In genomic region chr18:13658444-13659204, GRCh38 we compare ENCODE assay signal across 14 cellular contexts.
DNase-seq lines count a peak whose midpoint lies in the region; ATAC-seq and TF ChIP-seq lines count a peak whose summit lies in the region.
"Had no signal": no experiment of that assay in that cellular context is flagged by ENCODE, and none has a peak within 500 bp of the region (broad histone marks: within the 10 kb centered on the region; RNA-seq: fewer than 3 reads in every experiment).

No MANE protein-coding gene starts in this region.

- H3K36me3 Mint-ChIP-seq in effector memory CD8-positive, alpha-beta T cell (ENCODE audit: insufficient read depth): no peaks in the 10 kb centered on the region

- H3K4me1 ChIP-seq in right cardiac atrium (ENCODE audit: control insufficient read depth, insufficient read depth, low read length): peaks cover 7% of the 10 kb centered on the region
- peaks cover 0 to 37% of the 10 kb centered on the region in 2 donors for H3K4me1 ChIP-seq in right atrium auricular region

- peak overlapping the region; percentile 12 for H3K27ac ChIP-seq in right cardiac atrium (ENCODE audit: low read length)
- no peak overlapping the region for H3K27ac ChIP-seq in right atrium auricular region

- no peak overlapping the region for H3K27ac Mint-ChIP-seq in effector memory CD8-positive, alpha-beta T cell

- H3K4me1 Mint-ChIP-seq in effector memory CD8-positive, alpha-beta T cell (ENCODE audit: low read depth in 2 of 2): no peaks in the 10 kb centered on the region

- no peak overlapping the region for H3K4me3 Mint-ChIP-seq in effector memory CD8-positive, alpha-beta T cell

- H3K27me3 Mint-ChIP-seq in effector memory CD8-positive, alpha-beta T cell: no peaks in the 10 kb centered on the region

- H3K27me3 ChIP-seq in right cardiac atrium (ENCODE audit: control insufficient read depth, insufficient read depth) (no peaks in the 10 kb centered on the region), right atrium auricular region (no peaks in the 10 kb centered on the region)

- no peak for DNase-seq in right cardiac atrium
- no peak for DNase-seq in right atrium auricular region (ENCODE audit: low spot score)
- DNase-seq in choroid plexus epithelial cell (ENCODE audit: low read depth): peak; percentile 41
- DNase-seq in myocyte (ENCODE audit: low read depth): peak; percentile 62
- no peak for DNase-seq in effector memory CD8-positive, alpha-beta T cell
- DNase-seq in NCI-H1436 treated with DMSO at 0.1 percent for 48 hours (lab: John Stamatoyannopoulos, UW): no peak
- no peak for DNase-seq in NCI-H524 treated with DMSO at 0.1 percent for 48 hours (lab: John Stamatoyannopoulos, UW)
- DNase-seq in islet precursor cell: no peak
- DNase-seq: DMS53, KBM-7, NCI-H1092 treated with DMSO at 0.1 percent for 48 hours, NCI-H1694 treated with DMSO at 0.1 percent for 48 hours, SHP77 had no signal

- H3K9me3 ChIP-seq in right cardiac atrium (ENCODE audit: control insufficient read depth, low read length): no peaks in the 10 kb centered on the region
- H3K9me3 ChIP-seq in right atrium auricular region: no peaks in the 10 kb centered on the region

- H3K36me3 ChIP-seq in right atrium auricular region: no peaks in the 10 kb centered on the region

- ATAC-seq in right cardiac atrium: peak in 1 of 2 donors; percentile 3
- no peak for ATAC-seq in effector memory CD8-positive, alpha-beta T cell (replicated peaks)
- ATAC-seq: GM12878 had no signal

- H3K9me3 Mint-ChIP-seq in effector memory CD8-positive, alpha-beta T cell: no peaks in the 10 kb centered on the region

- intact Hi-C loops in right cardiac atrium (cut with DNase I): no loop called here

- TF ChIP-seq CTCF in right atrium auricular region (IDR thresholded peaks at IDR 0.05) (no peak), choroid plexus epithelial cell (conservative IDR thresholded peaks at IDR 0.05; ENCODE audit: low read depth, low read length) (no peak)

- H3K4me3 ChIP-seq in right cardiac atrium (ENCODE audit: low read length) (no peak overlapping the region), right atrium auricular region (no peak overlapping the region), choroid plexus epithelial cell (ENCODE audit: low read depth, low read length) (no peak overlapping the region)
- H3K4me3 ChIP-seq: GM12878 had no signal

- WGBS in right cardiac atrium: 81% methylated on average over 8 of the region's 8 CpGs

Comparison
In these comparisons a context has a peak if more than half of its experiments do, and no peak if none do; other contexts are left out.
1. DNase-seq: peak in choroid plexus epithelial cell (single experiment) and myocyte (single experiment); none in right cardiac atrium (0 of 3), right atrium auricular region (single experiment), effector memory CD8-positive, alpha-beta T cell (0 of 3), NCI-H1436 treated with DMSO at 0.1 percent for 48 hours (single experiment), NCI-H524 treated with DMSO at 0.1 percent for 48 hours (single experiment) and islet precursor cell (single experiment).